In genomic region chr2:231711677-231712461, GRCh38 we compare ENCODE assay signal across 9 cellular contexts. TPM values are rescaled to one million over a fixed set of nuclear protein-coding genes. Genes with fewer than 3 reads are reported as not detected.
DNase-seq lines count a peak whose midpoint lies in the region; ATAC-seq and TF ChIP-seq lines count a peak whose summit lies in the region.
"Had no signal": no experiment of that assay in that cellular context is flagged by ENCODE, and none has a peak within 500 bp of the region (broad histone marks: within the 10 kb centered on the region; RNA-seq: fewer than 3 reads in every experiment).

No MANE protein-coding gene starts in this region.

- no peak for TF ChIP-seq CTCF in HCT116 (IDR thresholded peaks at IDR 0.05 in 2 of 3, conservative IDR thresholded peaks at IDR 0.05 in 1 of 3; ENCODE audit: borderline replicate concordance in 1 of 3, insufficient read depth in 1 of 3, low read depth in 2 of 3, low read length in 2 of 3)

- ATAC-seq in HCT116 = no peak
- no peak for ATAC-seq in activated CD8-positive, alpha-beta T cell treated with anti-CD3 and anti-CD28 coated beads, Interleukin-2, amount 10 ng/mL, durations not matched to agents 7 days and 5 days
- no peak for ATAC-seq in right cardiac atrium
- ATAC-seq in HG03442 (IDR thresholded peaks at IDR 0.05; ENCODE audit: unreplicated experiment) = no peak

- H3K27me3 Mint-ChIP-seq in activated CD8-positive, alpha-beta T cell treated with anti-CD3 and anti-CD28 coated beads, Interleukin-2, amount 10 ng/mL, durations not matched to agents 7 days and 5 days (ENCODE audit: low read depth) = no peaks in the 10 kb centered on the region

- POLR2A ChIA-PET in HCT116 (lab: Charles Lee) = interaction anchor here (0.9 to 6.5 kb wide), 4 partner anchors 25 to 46 kb away, joined by 3 to 50 read pairs (median 3); no protein-coding TSS in a partner anchor
- POLR2A ChIA-PET in activated CD8-positive, alpha-beta T cell treated with anti-CD3 and anti-CD28 coated beads, Interleukin-2, amount 10 ng/mL, durations not matched to agents 7 days and 5 days (lab: Charles Lee) = interaction anchor here (0.9 to 6.6 kb wide), 8 partner anchors 10 to 248 kb away, joined by 3 to 75 read pairs (median 3); partner anchors contain the start of gene NCL

- CTCF ChIA-PET in HCT116 (lab: Charles Lee) = interaction anchor here (5.5 to 5.7 kb wide), 2 partner anchors 37 to 100 kb away, joined by 80 to 185 read pairs; no protein-coding TSS in a partner anchor
- CTCF ChIA-PET in activated CD8-positive, alpha-beta T cell treated with anti-CD3 and anti-CD28 coated beads, Interleukin-2, amount 10 ng/mL, durations not matched to agents 7 days and 5 days (lab: Charles Lee) = interaction anchor here (1.0 to 9.6 kb wide), 4 partner anchors 13 to 102 kb away, joined by 5 to 648 read pairs (median 138); no protein-coding TSS in a partner anchor

- TF ChIP-seq RAD21 in HCT116 (IDR thresholded peaks at IDR 0.05; ENCODE audit: low read depth) = no peak

- H3K79me2 ChIP-seq in HCT116 (ENCODE audit: insufficient read depth, low read length) = peaks cover 48% of the 10 kb centered on the region

- WGBS in right cardiac atrium = 39% methylated on average over 9 of the region's 9 CpGs

- peaks cover 18 to 65% of the 10 kb centered on the region in 2 experiments for H3K4me1 ChIP-seq in HCT116 (ENCODE audit: control insufficient read depth in 1 of 2, insufficient read depth in 2 of 2, low read length in 2 of 2)
- H3K4me1 ChIP-seq in right cardiac atrium (ENCODE audit: control insufficient read depth, insufficient read depth, low read length) = peaks cover 10% of the 10 kb centered on the region

- peak overlapping the region; percentile 92 for H3K27ac Mint-ChIP-seq in activated CD8-positive, alpha-beta T cell treated with anti-CD3 and anti-CD28 coated beads, Interleukin-2, amount 10 ng/mL, durations not matched to agents 7 days and 5 days

- H3K9ac ChIP-seq in HCT116 (ENCODE audit: low read length) = peak overlapping the region; percentile 94

- no peaks in the 10 kb centered on the region for H3K9me3 Mint-ChIP-seq in activated CD8-positive, alpha-beta T cell treated with anti-CD3 and anti-CD28 coated beads, Interleukin-2, amount 10 ng/mL, durations not matched to agents 7 days and 5 days (ENCODE audit: insufficient read depth)

- intact Hi-C loops in HCT116 (cut with micrococcal nuclease) (no loop called here), right cardiac atrium (cut with DNase I) (loop anchor here in 3 of 4 donors (2.0 to 5.0 kb wide), 3 partner anchors 31 to 100 kb away; no protein-coding TSS in a partner anchor)

- H3K4me1 Mint-ChIP-seq in activated CD8-positive, alpha-beta T cell treated with anti-CD3 and anti-CD28 coated beads, Interleukin-2, amount 10 ng/mL, durations not matched to agents 7 days and 5 days (ENCODE audit: low read depth) = peaks cover 35% of the 10 kb centered on the region

- H3K4me2 ChIP-seq in HCT116 (ENCODE audit: low read length) = peak overlapping the region; percentile 93

- H2AFZ ChIP-seq in HCT116 (ENCODE audit: low read depth, low read length, poor library complexity, severe bottlenecking) = no peak overlapping the region

- peaks cover 31% of the 10 kb centered on the region; the same call in 1 of the 2 replicates for H4K20me1 ChIP-seq in HCT116 (ENCODE audit: insufficient read depth)

- TF ChIP-seq POLR2A in HCT116 (IDR thresholded peaks at IDR 0.05; ENCODE audit: borderline replicate concordance, extremely low read depth, insufficient read depth, insufficient read length) = no peak

- H3K9me2 ChIP-seq in HCT116 (ENCODE audit: insufficient read depth) = no peaks in the 10 kb centered on the region

- no TSS peak for BruUV-seq in HCT116 (replicated peaks; lab: Mats Ljungman, UMichigan)

- H3K27ac ChIP-seq in HCT116 (ENCODE audit: low read depth, low read length) (peak overlapping the region; percentile 99), right cardiac atrium (ENCODE audit: low read length) (peak overlapping the region; percentile 38)

- H3K36me3 ChIP-seq in HCT116 (ENCODE audit: control insufficient read depth in 1 of 2, insufficient read depth in 2 of 2, low read length in 2 of 2) = peaks cover 19 to 38% of the 10 kb centered on the region in 2 experiments

- H3K4me3 ChIP-seq in HCT116 (replicated peaks in 1 of 2; ENCODE audit: low read depth in 1 of 2, low read length in 2 of 2) = peak overlapping the region; percentile 69 to 94
- peak overlapping the region; percentile 75 for H3K4me3 ChIP-seq in right cardiac atrium (ENCODE audit: low read length)

- peaks cover 50% of the 10 kb centered on the region for H3K36me3 Mint-ChIP-seq in activated CD8-positive, alpha-beta T cell treated with anti-CD3 and anti-CD28 coated beads, Interleukin-2, amount 10 ng/mL, durations not matched to agents 7 days and 5 days (ENCODE audit: low read depth)

- H3K4me3 Mint-ChIP-seq in activated CD8-positive, alpha-beta T cell treated with anti-CD3 and anti-CD28 coated beads, Interleukin-2, amount 10 ng/mL, durations not matched to agents 7 days and 5 days = peak overlapping the region; percentile 83

- RAD21 ChIA-PET in HCT116 (lab: Charles Lee; ENCODE audit: low non-redundant PET in 1 of 2, low total read pairs in 2 of 2, uncharacterized antibody in 2 of 2, unreplicated experiment in 2 of 2) = no interaction called here

- no peak for DNase-seq in HCT116 (ENCODE audit: low read depth, low spot score)
- no peak for DNase-seq in activated CD8-positive, alpha-beta T cell treated with anti-CD3 and anti-CD28 coated beads, Interleukin-2, amount 10 ng/mL, durations not matched to agents 7 days and 5 days
- no peak for DNase-seq in right cardiac atrium
- peak; percentile 18 for DNase-seq in stimulated activated CD4-positive, alpha-beta T cell treated with anti-CD3 and anti-CD28 coated beads, Interleukin-4, amount 100 ng/mL, for 1 hour
- DNase-seq in DMS153 (lab: John Stamatoyannopoulos, UW) = no peak
- DNase-seq in cerebellar cortex (ENCODE audit: low spot score) = no peak
- DNase-seq in SW480 (ENCODE audit: low spot score) = no peak
- DNase-seq: SHP77 had no signal

- H3K27me3 ChIP-seq in HCT116 (ENCODE audit: insufficient read depth, low read length) = no peaks in the 10 kb centered on the region
- no peaks in the 10 kb centered on the region for H3K27me3 ChIP-seq in right cardiac atrium (ENCODE audit: control insufficient read depth, insufficient read depth)

- H3K9me3 ChIP-seq in HCT116 (ENCODE audit: control insufficient read depth in 1 of 2, insufficient read depth in 1 of 2, low read depth in 1 of 2, low read length in 2 of 2) = no peaks in the 10 kb centered on the region
- no peaks in the 10 kb centered on the region for H3K9me3 ChIP-seq in right cardiac atrium (ENCODE audit: control insufficient read depth, low read length)

TF ChIP-seq in HCT116, 20 proteins besides CTCF, POLR2A, EP300 and RAD21:
- TF ChIP-seq ZBTB33 (IDR thresholded peaks at IDR 0.05; ENCODE audit: extremely low read depth, insufficient replicate concordance, low read length) (no peak), SIN3A (IDR thresholded peaks at IDR 0.05; ENCODE audit: low read depth) (no peak), MAX (IDR thresholded peaks at IDR 0.05) (no peak), POLR2AphosphoS5 (IDR thresholded peaks at IDR 0.05; ENCODE audit: low read depth, low read length) (peak; percentile 47)

RNA-seq across cellular contexts. Expression of gene PTMA, which starts 3.5 kb away (rescaled TPM):
- total RNA-seq in HCT116 (2021; ENCODE audit: unreplicated experiment) = 2,752 TPM
- 2,841 and 3,306 TPM in 2 replicates for polyA plus RNA-seq in HCT116 (2012)
- 1,000 to 10,000 TPM; 1,769 to 1,842 TPM for total RNA-seq in activated CD8-positive, alpha-beta T cell treated with anti-CD3 and anti-CD28 coated beads, Interleukin-2, amount 10 ng/mL, durations not matched to agents 7 days and 5 days
- 100 to 1,000 TPM; 231 to 324 (median 314) TPM for total RNA-seq in right cardiac atrium
- polyA plus RNA-seq in right cardiac atrium = 480 TPM
